In genomic region chr5:135454946-135455345, GRCh38 we compare ENCODE assay signal across 27 cellular contexts. TPM values are rescaled to one million over a fixed set of nuclear protein-coding genes. Genes with fewer than 3 reads are reported as not detected.
DNase-seq lines count a peak whose midpoint lies in the region; ATAC-seq, FAIRE-seq and TF ChIP-seq lines count a peak whose summit lies in the region.
"Had no signal": no experiment of that assay in that cellular context is flagged by ENCODE, and none has a peak within 500 bp of the region (broad histone marks: within the 10 kb centered on the region; RNA-seq: fewer than 3 reads in every experiment).

No MANE protein-coding gene starts in this region.

- peaks cover 24 to 47% of the 10 kb centered on the region in 2 experiments for H3K4me1 ChIP-seq in K562 (replicated peaks in 1 of 2; ENCODE audit: control insufficient read depth in 2 of 2, insufficient read depth in 2 of 2, low read length in 2 of 2)
- H3K4me1 ChIP-seq in kidney (ENCODE audit: control insufficient read depth in 1 of 2, insufficient read depth in 1 of 2, low read depth in 1 of 2, low read length in 2 of 2), result no peaks in the 10 kb centered on the region

- intact Hi-C loops in K562 (cut with micrococcal nuclease), result no loop called here
- intact Hi-C loops in kidney (cut with DNase I), result no loop called here

- H2AFZ ChIP-seq in K562 (ENCODE audit: low read depth, low read length), result peak overlapping the region; percentile 7; the same call in 1 of the 2 replicates
- H2AFZ ChIP-seq: GM23338, PC-9 had no signal

- peaks cover 4% of the 10 kb centered on the region; the same call in 1 of the 3 replicates for H3K79me2 ChIP-seq in K562 (ENCODE audit: control insufficient read depth, insufficient read depth, low read length)

- H3K36me3 Mint-ChIP-seq in activated naive CD8-positive, alpha-beta T cell treated with anti-CD3 and anti-CD28 coated beads, Interleukin-2, amount 10 ng/mL, durations not matched to agents 7 days and 5 days, result no peaks in the 10 kb centered on the region
- H3K36me3 Mint-ChIP-seq in activated naive CD8-positive, alpha-beta T cell treated with anti-CD3 and anti-CD28 coated beads for 36 hours, result no peaks in the 10 kb centered on the region

- CTCF ChIA-PET in K562 (lab: Yijun Ruan, JAX; ENCODE audit: low intra/inter-chr PET ratio), result no interaction called here

- no peak overlapping the region for H3K9ac ChIP-seq in K562 (ENCODE audit: insufficient read depth in 1 of 2, low read depth in 2 of 2, low read length in 2 of 2)
- no peak overlapping the region for H3K9ac ChIP-seq in kidney (ENCODE audit: low read length in 2 of 2)
- H3K9ac ChIP-seq: BLaER1 had no signal

- no peak overlapping the region for H3K4me3 Mint-ChIP-seq in activated naive CD8-positive, alpha-beta T cell treated with anti-CD3 and anti-CD28 coated beads, Interleukin-2, amount 10 ng/mL, durations not matched to agents 7 days and 5 days
- H3K4me3 Mint-ChIP-seq in activated naive CD8-positive, alpha-beta T cell treated with anti-CD3 and anti-CD28 coated beads for 36 hours, result no peak overlapping the region
- H3K4me3 Mint-ChIP-seq: CD4-positive, alpha-beta T cell; GM23338; H9 had no signal

- H4K20me1 ChIP-seq in K562 (replicated peaks; ENCODE audit: control insufficient read depth, insufficient read depth, low read length), result no peaks in the 10 kb centered on the region
- H4K20me1 ChIP-seq: BLaER1 had no signal

- TF ChIP-seq RAD21 in K562 (CRISPR knock-in tag; conservative IDR thresholded peaks at IDR 0.05 in 1 of 2, IDR thresholded peaks at IDR 0.05 in 1 of 2), result no peak

- no peak overlapping the region for H3K27ac Mint-ChIP-seq in activated naive CD8-positive, alpha-beta T cell treated with anti-CD3 and anti-CD28 coated beads, Interleukin-2, amount 10 ng/mL, durations not matched to agents 7 days and 5 days
- H3K27ac Mint-ChIP-seq in activated naive CD8-positive, alpha-beta T cell treated with anti-CD3 and anti-CD28 coated beads for 36 hours, result no peak overlapping the region
- H3K27ac Mint-ChIP-seq: CD4-positive, alpha-beta T cell; GM23338; H9 had no signal

- BruUV-seq in K562 (replicated peaks; lab: Mats Ljungman, UMichigan), result no TSS peak

- 88% methylated on average over 3 of the region's 3 CpGs for WGBS in K562 (ENCODE audit: insufficient coverage, low coverage, missing lambda C conversion rate)

- H3K4me2 ChIP-seq in K562 (ENCODE audit: insufficient read depth, low read length), result no peak overlapping the region
- H3K4me2 ChIP-seq: BLaER1, GM23338, PC-9 had no signal

- H3K27me3 Mint-ChIP-seq in activated naive CD8-positive, alpha-beta T cell treated with anti-CD3 and anti-CD28 coated beads, Interleukin-2, amount 10 ng/mL, durations not matched to agents 7 days and 5 days, result peaks cover 22% of the 10 kb centered on the region
- H3K27me3 Mint-ChIP-seq in activated naive CD8-positive, alpha-beta T cell treated with anti-CD3 and anti-CD28 coated beads for 36 hours, result no peaks in the 10 kb centered on the region

- FAIRE-seq in K562 (lab: Jason Lieb, UNC), result no peak
- FAIRE-seq in kidney (lab: Jason Lieb, UNC), result no peak
- FAIRE-seq: GM18507 had no signal

- H3K9me1 ChIP-seq in K562 (ENCODE audit: control insufficient read depth, insufficient read depth, low read length), result no peaks in the 10 kb centered on the region

- TF ChIP-seq CTCF in K562 (IDR thresholded peaks at IDR 0.05 in 2 of 3, conservative IDR thresholded peaks at IDR 0.05 in 1 of 3; ENCODE audit: insufficient read depth in 2 of 3, low read depth in 1 of 3, low read length in 3 of 3), result no peak
- no peak for TF ChIP-seq CTCF in kidney (IDR thresholded peaks at IDR 0.05; ENCODE audit: borderline replicate concordance, extremely low read depth, insufficient read depth)

- H3K4me3 ChIP-seq in K562 (no peak overlapping the region), kidney (ENCODE audit: low read length in 2 of 2) (no peak overlapping the region)
- H3K4me3 ChIP-seq: BLaER1, GM23338, PC-9 had no signal

- TF ChIP-seq POLR2A in K562 (conservative IDR thresholded peaks at IDR 0.05), result no peak

- no peak for TF ChIP-seq EP300 in K562 (IDR thresholded peaks at IDR 0.05; ENCODE audit: low read length)

- POLR2A ChIA-PET in activated naive CD8-positive, alpha-beta T cell treated with anti-CD3 and anti-CD28 coated beads, Interleukin-2, amount 10 ng/mL, durations not matched to agents 7 days and 5 days (lab: Charles Lee), result no interaction called here
- POLR2A ChIA-PET in K562 (lab: Yijun Ruan, JAX), result interaction anchor here (0.6 to 1.3 kb wide), 3 partner anchors 9 to 1065 kb away, joined by 3 to 4 read pairs (median 3); no protein-coding TSS in a partner anchor

- H3K4me1 Mint-ChIP-seq in activated naive CD8-positive, alpha-beta T cell treated with anti-CD3 and anti-CD28 coated beads, Interleukin-2, amount 10 ng/mL, durations not matched to agents 7 days and 5 days, result no peaks in the 10 kb centered on the region
- H3K4me1 Mint-ChIP-seq in activated naive CD8-positive, alpha-beta T cell treated with anti-CD3 and anti-CD28 coated beads for 36 hours, result no peaks in the 10 kb centered on the region
- H3K4me1 Mint-ChIP-seq: GM23338, H9 had no signal

- H3K9me3 ChIP-seq in K562 (replicated peaks; ENCODE audit: control insufficient read depth, insufficient read depth, low read depth, low read length), result no peaks in the 10 kb centered on the region
- H3K9me3 ChIP-seq in kidney (ENCODE audit: control insufficient read depth in 1 of 2, low read length in 2 of 2), result no peaks in the 10 kb centered on the region
- H3K9me3 ChIP-seq: BLaER1 had no signal

- H3K36me3 ChIP-seq in K562 (ENCODE audit: control insufficient read depth, insufficient read depth, low read length) (no peaks in the 10 kb centered on the region), kidney (ENCODE audit: control insufficient read depth in 1 of 2, insufficient read depth in 2 of 2, low read length in 2 of 2) (no peaks in the 10 kb centered on the region)
- H3K36me3 ChIP-seq: BLaER1 had no signal

- DNase-seq in activated naive CD8-positive, alpha-beta T cell treated with anti-CD3 and anti-CD28 coated beads, Interleukin-2, amount 10 ng/mL, durations not matched to agents 7 days and 5 days, result peak; percentile 10
- no peak for DNase-seq in activated naive CD8-positive, alpha-beta T cell treated with anti-CD3 and anti-CD28 coated beads for 36 hours
- no peak for DNase-seq in K562 (ENCODE audit: extremely low read depth in 1 of 4, low spot score in 3 of 4)
- peak; percentile 19 for DNase-seq in kidney
- no peak for DNase-seq in NCI-H2107 (lab: John Stamatoyannopoulos, UW)
- no peak for DNase-seq in T-helper 1 cell
- DNase-seq: CD4-positive, alpha-beta T cell; COR-L47; DMS53; H9; Kasumi-1; NCI-H1105 treated with DMSO at 0.1 percent for 48 hours; NCI-H2029; NCI-H446 treated with DMSO at 0.1 percent for 48 hours; NCI-H526; PC-9; SHP77 had no signal

- H3K27me3 ChIP-seq in K562 (ENCODE audit: control insufficient read depth in 2 of 2, insufficient read depth in 2 of 2, low read length in 2 of 2), result no peaks in the 10 kb centered on the region; a peak in 2 of 5 replicates
- H3K27me3 ChIP-seq: BLaER1 had no signal

- H3K27ac ChIP-seq in K562 (ENCODE audit: extremely low read depth, low read depth, low read length), result no peak overlapping the region
- no peak overlapping the region for H3K27ac ChIP-seq in kidney (ENCODE audit: low read depth in 2 of 2, low read length in 2 of 2)
- H3K27ac ChIP-seq: BLaER1, PC-9 had no signal

- ATAC-seq in activated naive CD8-positive, alpha-beta T cell treated with anti-CD3 and anti-CD28 coated beads, Interleukin-2, amount 10 ng/mL, durations not matched to agents 7 days and 5 days (ENCODE audit: low read depth), result no peak
- ATAC-seq in K562 (no peak), GM21717 (IDR thresholded peaks at IDR 0.05; ENCODE audit: unreplicated experiment) (no peak)
- ATAC-seq: GM23338 had no signal

- H3K9me3 Mint-ChIP-seq in activated naive CD8-positive, alpha-beta T cell treated with anti-CD3 and anti-CD28 coated beads, Interleukin-2, amount 10 ng/mL, durations not matched to agents 7 days and 5 days, result no peaks in the 10 kb centered on the region
- H3K9me3 Mint-ChIP-seq in activated naive CD8-positive, alpha-beta T cell treated with anti-CD3 and anti-CD28 coated beads for 36 hours, result no peaks in the 10 kb centered on the region
- H3K9me3 Mint-ChIP-seq: CD4-positive, alpha-beta T cell; GM23338; H9 had no signal

- in situ Hi-C loops in K562 (cut with MboI), result no loop called here

RNA-seq across cellular contexts. Expression of gene TIFAB, which starts 2.8 kb away (rescaled TPM):
- total RNA-seq in activated naive CD8-positive, alpha-beta T cell treated with anti-CD3 and anti-CD28 coated beads, Interleukin-2, amount 10 ng/mL, durations not matched to agents 7 days and 5 days, result not detected
- total RNA-seq in activated naive CD8-positive, alpha-beta T cell treated with anti-CD3 and anti-CD28 coated beads for 36 hours, result not detected
- total RNA-seq in K562 (2011; cell fraction: chromatin; rRNA removed; ENCODE audit: low replicate concordance), result not detected in 2 replicates
- not detected in 2 replicates for total RNA-seq in K562 (2011; cell fraction: nucleolus; rRNA removed)
- not detected in 2 replicates for total RNA-seq in K562 (2011; cell fraction: nucleoplasm; rRNA removed)
- not detected in 2 replicates for total RNA-seq in K562 (2014; rRNA removed)
- total RNA-seq in K562 (2014; rRNA removed; fragmentation: Illumina TruSeq; extraction: Trizol), result not detected in 2 replicates
- total RNA-seq in K562 (2015; rRNA removed; fragmentation: Illumina TruSeq; extraction: Trizol), result not detected in 2 replicates
- total RNA-seq in K562 (2021), result not detected in 2 replicates
- not detected in 2 replicates for polyA plus RNA-seq in K562 (2011; rRNA removed)
- 0.01 TPM in 1 of 2 replicates, not detected in the other for polyA plus RNA-seq in K562 (2011; cell fraction: cytosol; rRNA removed)
- not detected in 2 replicates for polyA plus RNA-seq in K562 (2011; cell fraction: nucleus; rRNA removed)
- not detected in 2 replicates for polyA plus RNA-seq in K562 (2012)
- not detected in 2 replicates for polyA plus RNA-seq in K562 (2014; fragmentation: Illumina TruSeq; extraction: Trizol)
- not detected for polyA plus RNA-seq in K562 (2014; fragmentation: Nextera tagmentation; extraction: Ambion mirVana)
- polyA plus RNA-seq in K562 (2014; rRNA removed), result not detected in 2 replicates
- polyA minus RNA-seq in K562 (2011; rRNA and poly(A)+ RNA removed), result not detected in 2 replicates
- polyA minus RNA-seq in K562 (2011; cell fraction: cytosol; rRNA and poly(A)+ RNA removed), result not detected in 2 replicates
- not detected in 2 replicates for polyA minus RNA-seq in K562 (2011; cell fraction: nucleus; rRNA and poly(A)+ RNA removed)
- 0.13 TPM for total RNA-seq in kidney
- not detected for polyA plus RNA-seq in kidney (ENCODE audit: insufficient read depth, low read depth, low replicate concordance)
- total RNA-seq: A172, Daoy, GM23338, H9, HT-29, M059J, PC-9, RPMI7951, SK-MEL-5 had no signal
- polyA plus RNA-seq: GM23338 had no signal

RNA-seq across cellular contexts. Expression of gene DCANP1, which starts 7.8 kb away (rescaled TPM):
- not detected for total RNA-seq in activated naive CD8-positive, alpha-beta T cell treated with anti-CD3 and anti-CD28 coated beads, Interleukin-2, amount 10 ng/mL, durations not matched to agents 7 days and 5 days
- not detected for total RNA-seq in activated naive CD8-positive, alpha-beta T cell treated with anti-CD3 and anti-CD28 coated beads for 36 hours
- not detected in 2 replicates for total RNA-seq in K562 (2011; cell fraction: chromatin; rRNA removed; ENCODE audit: low replicate concordance)
- not detected in 2 replicates for total RNA-seq in K562 (2011; cell fraction: nucleolus; rRNA removed)
- not detected in 2 replicates for total RNA-seq in K562 (2011; cell fraction: nucleoplasm; rRNA removed)
- total RNA-seq in K562 (2014; rRNA removed) (not detected in 2 replicates), K562 (2014; rRNA removed; fragmentation: Illumina TruSeq; extraction: Trizol) (not detected in 2 replicates), K562 (2015; rRNA removed; fragmentation: Illumina TruSeq; extraction: Trizol) (not detected in 2 replicates), K562 (2021) (not detected in 2 replicates), kidney (not detected)
- polyA plus RNA-seq in K562 (2011; rRNA removed) (not detected in 2 replicates), K562 (2014; fragmentation: Illumina TruSeq; extraction: Trizol) (not detected in 2 replicates), K562 (2014; fragmentation: Nextera tagmentation; extraction: Ambion mirVana) (not detected), K562 (2014; rRNA removed) (not detected in 2 replicates), kidney (ENCODE audit: insufficient read depth, low read depth, low replicate concordance) (not detected)
- polyA plus RNA-seq in K562 (2011; cell fraction: cytosol; rRNA removed), result not detected in 2 replicates
- not detected in 2 replicates for polyA plus RNA-seq in K562 (2011; cell fraction: nucleus; rRNA removed)
- polyA plus RNA-seq in K562 (2012), result not detected in 2 replicates
- not detected in 2 replicates for polyA minus RNA-seq in K562 (2011; rRNA and poly(A)+ RNA removed)
- not detected in 2 replicates for polyA minus RNA-seq in K562 (2011; cell fraction: cytosol; rRNA and poly(A)+ RNA removed)
- polyA minus RNA-seq in K562 (2011; cell fraction: nucleus; rRNA and poly(A)+ RNA removed), result not detected in 2 replicates
- total RNA-seq: A172, Daoy, GM23338, H9, HT-29, M059J, PC-9, RPMI7951, SK-MEL-5 had no signal
- polyA plus RNA-seq: GM23338 had no signal

RNA-seq across cellular contexts. Expression of gene MACROH2A1, which starts 55.9 kb away (rescaled TPM):
- 100 to 1,000 TPM; 253 to 258 TPM for total RNA-seq in activated naive CD8-positive, alpha-beta T cell treated with anti-CD3 and anti-CD28 coated beads, Interleukin-2, amount 10 ng/mL, durations not matched to agents 7 days and 5 days
- total RNA-seq in activated naive CD8-positive, alpha-beta T cell treated with anti-CD3 and anti-CD28 coated beads for 36 hours, result 100 to 1,000 TPM; 201 to 208 TPM
- total RNA-seq in K562 (2011; cell fraction: chromatin; rRNA removed; ENCODE audit: low replicate concordance), result 156 and 209 TPM in 2 replicates
- total RNA-seq in K562 (2011; cell fraction: nucleolus; rRNA removed), result 99.9 and 110 TPM in 2 replicates
- 185 and 322 TPM in 2 replicates for total RNA-seq in K562 (2011; cell fraction: nucleoplasm; rRNA removed)
- total RNA-seq in K562 (2014; rRNA removed), result 289 and 378 TPM in 2 replicates
- total RNA-seq in K562 (2014; rRNA removed; fragmentation: Illumina TruSeq; extraction: Trizol), result 193 and 194 TPM in 2 replicates
- total RNA-seq in K562 (2015; rRNA removed; fragmentation: Illumina TruSeq; extraction: Trizol), result 232 and 234 TPM in 2 replicates
- 211 and 235 TPM in 2 replicates for total RNA-seq in K562 (2021)
- 134 and 150 TPM in 2 replicates for polyA plus RNA-seq in K562 (2011; rRNA removed)
- polyA plus RNA-seq in K562 (2011; cell fraction: cytosol; rRNA removed), result 96.8 and 139 TPM in 2 replicates
- polyA plus RNA-seq in K562 (2011; cell fraction: nucleus; rRNA removed), result 246 and 303 TPM in 2 replicates
- polyA plus RNA-seq in K562 (2012), result 208 and 210 TPM in 2 replicates
- 244 and 259 TPM in 2 replicates for polyA plus RNA-seq in K562 (2014; fragmentation: Illumina TruSeq; extraction: Trizol)
- polyA plus RNA-seq in K562 (2014; fragmentation: Nextera tagmentation; extraction: Ambion mirVana), result 10 to 100 TPM; 44.9 to 52.0 TPM
- polyA plus RNA-seq in K562 (2014; rRNA removed), result 184 and 205 TPM in 2 replicates
- polyA minus RNA-seq in K562 (2011; rRNA and poly(A)+ RNA removed), result 117 and 121 TPM in 2 replicates
- polyA minus RNA-seq in K562 (2011; cell fraction: cytosol; rRNA and poly(A)+ RNA removed), result 72.7 and 77.6 TPM in 2 replicates
- 133 and 180 TPM in 2 replicates for polyA minus RNA-seq in K562 (2011; cell fraction: nucleus; rRNA and poly(A)+ RNA removed)
- 144 TPM for total RNA-seq in kidney
- 99.4 TPM for polyA plus RNA-seq in kidney (ENCODE audit: insufficient read depth, low read depth, low replicate concordance)

Comparison
In these comparisons a context has a peak if more than half of its experiments do, and no peak if none do; other contexts are left out.
1. DNase-seq: peak in activated naive CD8-positive, alpha-beta T cell treated with anti-CD3 and anti-CD28 coated beads, Interleukin-2, amount 10 ng/mL, durations not matched to agents 7 days and 5 days (single experiment) and kidney (single experiment); none in activated naive CD8-positive, alpha-beta T cell treated with anti-CD3 and anti-CD28 coated beads for 36 hours (single experiment), K562 (0 of 4), NCI-H2107 (single experiment) and T-helper 1 cell (0 of 5).